9 cellular contexts compared by ENCODE assay signal in genomic region chr4:132227349-132228165, GRCh38.
DNase-seq lines count a peak whose midpoint lies in the region; ATAC-seq lines count a peak whose summit lies in the region.
"Had no signal": no experiment of that assay in that cellular context is flagged by ENCODE, and none has a peak within 500 bp of the region (broad histone marks: within the 10 kb centered on the region; RNA-seq: fewer than 3 reads in every experiment).

No MANE protein-coding gene starts in this region.

- peaks cover 3 to 12% of the 10 kb centered on the region in 2 donors for H3K9me3 Mint-ChIP-seq in stimulated activated naive B cell treated with anti-CD40 and anti-IgM and Interleukin-4, amounts not matched to agents 10 μg/mL and 1 μg/mL and 100 μg/mL, for 72 hours

- ATAC-seq in stimulated activated naive B cell treated with anti-CD40 and anti-IgM and Interleukin-4, amounts not matched to agents 10 μg/mL and 1 μg/mL and 100 μg/mL, for 72 hours (replicated peaks) = peak; percentile 34 to 60
- no peak for ATAC-seq in HG02610 (IDR thresholded peaks at IDR 0.05; ENCODE audit: unreplicated experiment)
- ATAC-seq: left colon had no signal

- H3K27ac Mint-ChIP-seq in stimulated activated naive B cell treated with anti-CD40 and anti-IgM and Interleukin-4, amounts not matched to agents 10 μg/mL and 1 μg/mL and 100 μg/mL, for 72 hours = no peak overlapping the region

- peak overlapping the region in 1 of 2 donors; percentile 47 for H3K4me3 Mint-ChIP-seq in stimulated activated naive B cell treated with anti-CD40 and anti-IgM and Interleukin-4, amounts not matched to agents 10 μg/mL and 1 μg/mL and 100 μg/mL, for 72 hours

- no peaks in the 10 kb centered on the region for H3K4me1 Mint-ChIP-seq in stimulated activated naive B cell treated with anti-CD40 and anti-IgM and Interleukin-4, amounts not matched to agents 10 μg/mL and 1 μg/mL and 100 μg/mL, for 72 hours

- DNase-seq in activated gamma-delta T cell (lab: John Stamatoyannopoulos, UW) (peak; percentile 2), activated gamma-delta T cell treated with Interleukin-2 at 50 U/mL for 16 hours (no peak), NCI-H446 (lab: John Stamatoyannopoulos, UW) (peak; percentile 45 to 80), dermis blood vessel endothelial cell (peak; percentile 2), T1000 (lab: John Stamatoyannopoulos, UW) (no peak), DMS153 (lab: John Stamatoyannopoulos, UW) (no peak)
- DNase-seq in stimulated activated naive B cell treated with anti-CD40 and anti-IgM and Interleukin-4, amounts not matched to agents 10 μg/mL and 1 μg/mL and 100 μg/mL, for 72 hours = no peak

- no peaks in the 10 kb centered on the region for H3K27me3 Mint-ChIP-seq in stimulated activated naive B cell treated with anti-CD40 and anti-IgM and Interleukin-4, amounts not matched to agents 10 μg/mL and 1 μg/mL and 100 μg/mL, for 72 hours

- H3K36me3 Mint-ChIP-seq in stimulated activated naive B cell treated with anti-CD40 and anti-IgM and Interleukin-4, amounts not matched to agents 10 μg/mL and 1 μg/mL and 100 μg/mL, for 72 hours = no peaks in the 10 kb centered on the region

Comparison
In these comparisons a context has a peak if more than half of its experiments do, and no peak if none do; other contexts are left out.
1. DNase-seq: peak in activated gamma-delta T cell (single experiment), NCI-H446 (2 of 2) and dermis blood vessel endothelial cell (single experiment); none in activated gamma-delta T cell treated with Interleukin-2 at 50 U/mL for 16 hours (single experiment), stimulated activated naive B cell treated with anti-CD40 and anti-IgM and Interleukin-4, amounts not matched to agents 10 μg/mL and 1 μg/mL and 100 μg/mL, for 72 hours (single experiment), T1000 (single experiment) and DMS153 (single experiment).